25 cellular contexts compared by ENCODE assay signal in the genomic region with DNA sequence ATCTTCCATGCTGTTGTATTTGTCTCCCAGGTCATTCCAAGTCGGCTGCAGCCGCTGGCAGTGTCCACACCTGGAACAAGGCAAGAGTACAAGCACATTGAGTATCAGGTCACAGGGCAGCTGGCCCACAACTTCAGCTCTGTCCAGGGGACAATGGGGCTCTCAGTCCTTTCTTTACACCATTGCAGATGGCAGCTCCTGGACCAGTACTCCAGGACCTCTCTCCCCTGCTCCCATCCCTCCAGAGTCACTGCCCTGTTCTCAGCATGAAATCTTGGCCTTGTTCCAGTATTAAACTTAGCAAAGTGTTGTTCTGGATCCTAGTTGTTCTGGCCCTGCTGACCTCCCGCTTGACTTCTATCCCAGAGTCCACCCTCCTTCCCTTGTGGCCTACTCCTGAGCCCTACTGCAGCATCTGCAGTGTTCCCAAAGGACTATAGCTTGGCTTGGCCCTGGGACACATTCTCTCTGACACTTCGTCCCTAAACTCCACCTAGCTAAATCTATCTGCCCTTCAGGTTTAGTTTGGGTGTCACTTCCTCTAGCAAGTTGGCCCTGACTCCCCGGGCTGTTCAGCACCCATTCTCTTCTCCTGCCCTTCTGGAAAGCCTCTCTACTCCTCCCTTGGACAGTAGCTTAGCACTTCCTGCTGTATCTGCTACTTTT. TPM values are rescaled to one million over a fixed set of nuclear protein-coding genes. Genes with fewer than 3 reads are reported as not detected.
DNase-seq lines count a peak whose midpoint lies in the region; ATAC-seq, FAIRE-seq and TF ChIP-seq lines count a peak whose summit lies in the region.
"Had no signal": no experiment of that assay in that cellular context is flagged by ENCODE, and none has a peak within 500 bp of the region (broad histone marks: within the 10 kb centered on the region; RNA-seq: fewer than 3 reads in every experiment).

No MANE protein-coding gene starts in this region.

- H3K4me1 ChIP-seq in HEK293 (ENCODE audit: control insufficient read depth, insufficient read depth, low read length) = peaks cover 5% of the 10 kb centered on the region; the same call in 1 of the 2 replicates
- H3K4me1 ChIP-seq in right lobe of liver = peaks cover 0 to 54% (median 16%) of the 10 kb centered on the region in 4 donors
- peaks cover 19 to 22% of the 10 kb centered on the region in 2 donors for H3K4me1 ChIP-seq in kidney (ENCODE audit: control insufficient read depth in 1 of 2, insufficient read depth in 1 of 2, low read depth in 1 of 2, low read length in 2 of 2)
- H3K4me1 ChIP-seq: prostate gland had no signal

- peak overlapping the region; percentile 31 for H3K27ac Mint-ChIP-seq in Calu3 (ENCODE audit: unreplicated experiment)
- peak overlapping the region; percentile 34 for H3K27ac Mint-ChIP-seq in activated naive CD8-positive, alpha-beta T cell treated with anti-CD3 and anti-CD28 coated beads, Interleukin-2, amount 10 ng/mL, durations not matched to agents 7 days and 5 days
- H3K27ac Mint-ChIP-seq: activated CD4-positive, alpha-beta T cell treated with anti-CD3 and anti-CD28 coated beads for 36 hours had no signal

- intact Hi-C loops in Calu3 (cut with micrococcal nuclease; ENCODE audit: unreplicated experiment) (no loop called here), right lobe of liver (cut with DNase I) (no loop called here), kidney (cut with DNase I) (no loop called here)

- no peak for TF ChIP-seq CTCF in Calu3 (IDR thresholded peaks at IDR 0.05; ENCODE audit: unreplicated experiment)
- TF ChIP-seq CTCF in HEK293 (tag by site-specific recombination; IDR thresholded peaks at IDR 0.05) = no peak
- no peak for TF ChIP-seq CTCF in right lobe of liver (IDR thresholded peaks at IDR 0.05)
- no peak for TF ChIP-seq CTCF in kidney (IDR thresholded peaks at IDR 0.05; ENCODE audit: borderline replicate concordance, extremely low read depth, insufficient read depth)

- no peaks in the 10 kb centered on the region for H3K27me3 ChIP-seq in right lobe of liver
- H3K27me3 ChIP-seq: gastroesophageal sphincter, upper lobe of right lung had no signal

- H3K9me3 Mint-ChIP-seq in Calu3 (ENCODE audit: low read depth, unreplicated experiment) = no peaks in the 10 kb centered on the region
- no peaks in the 10 kb centered on the region for H3K9me3 Mint-ChIP-seq in activated naive CD8-positive, alpha-beta T cell treated with anti-CD3 and anti-CD28 coated beads, Interleukin-2, amount 10 ng/mL, durations not matched to agents 7 days and 5 days

- DNase-seq in Calu3 = no peak
- DNase-seq in activated naive CD8-positive, alpha-beta T cell treated with anti-CD3 and anti-CD28 coated beads, Interleukin-2, amount 10 ng/mL, durations not matched to agents 7 days and 5 days = no peak
- peak in 2 of 3 donors; percentile 74 to 79 for DNase-seq in right lobe of liver
- no peak for DNase-seq in UCSD-AML1 (lab: John Stamatoyannopoulos, UW; ENCODE audit: unreplicated experiment)
- DNase-seq in kidney = no peak
- DNase-seq in NCI-H187 treated with DMSO at 0.1 percent for 48 hours (lab: John Stamatoyannopoulos, UW) = no peak
- DNase-seq: activated CD4-positive, alpha-beta T cell treated with anti-CD3 and anti-CD28 coated beads for 36 hours; activated naive CD4-positive, alpha-beta T cell treated with Interleukin-2 at 50 U/mL for 16 hours; activated T-cell treated with anti-CD3 and anti-CD28 coated beads, Interleukin-2, amount 50 U/mL, for 1 hour; aorta; cerebellar nuclear complex; DMS79; effector CD4-positive, alpha-beta T cell; Karpas-422; left colon; NCI-H1092 treated with DMSO at 0.1 percent for 48 hours; NCI-H2081 treated with DMSO at 0.1 percent for 48 hours; small intestine; stimulated activated CD4-positive, alpha-beta T cell treated with anti-CD3 and anti-CD28 coated beads, Interleukin-4, amount 100 ng/mL, for 1 hour; upper lobe of right lung had no signal

- no TSS peak for BruUV-seq in Calu3 (replicated peaks; lab: Mats Ljungman, UMichigan)

- H3K36me3 ChIP-seq in HEK293 (ENCODE audit: control insufficient read depth in 2 of 2, insufficient read depth in 1 of 2, low read length in 2 of 2) (peaks cover 27 to 63% of the 10 kb centered on the region in 2 experiments), right lobe of liver (peaks cover 0 to 33% (median 17%) of the 10 kb centered on the region in 4 donors), kidney (ENCODE audit: control insufficient read depth in 1 of 2, insufficient read depth in 2 of 2, low read length in 2 of 2) (peaks cover 27 to 33% of the 10 kb centered on the region in 2 donors)
- H3K36me3 ChIP-seq: prostate gland had no signal

- TF ChIP-seq POLR2A in right lobe of liver (IDR thresholded peaks at IDR 0.05) = no peak

- H3K27ac ChIP-seq in HEK293 (ENCODE audit: extremely low read depth, low read depth, low read length) (no peak overlapping the region), right lobe of liver (peak overlapping the region in 1 of 3 donors; percentile 12), kidney (ENCODE audit: low read depth in 2 of 2, low read length in 2 of 2) (no peak overlapping the region)
- H3K27ac ChIP-seq: gastroesophageal sphincter, prostate gland, RWPE1, upper lobe of right lung had no signal

- POLR2A ChIA-PET in HEK293 (lab: Yijun Ruan, JAX) = interaction anchor here (0.5 kb wide), 1 partner anchor 41 kb away, joined by 4 read pairs; no protein-coding TSS in a partner anchor
- POLR2A ChIA-PET in activated naive CD8-positive, alpha-beta T cell treated with anti-CD3 and anti-CD28 coated beads, Interleukin-2, amount 10 ng/mL, durations not matched to agents 7 days and 5 days (lab: Charles Lee) = no interaction called here

- CTCF ChIA-PET in Calu3 (lab: Charles Lee) (no interaction called here), HEK293 (lab: Yijun Ruan, JAX) (interaction anchor here (0.9 to 1.4 kb wide), 2 partner anchors 88 to 102 kb away, joined by 3 to 5 read pairs; no protein-coding TSS in a partner anchor)

- no peak overlapping the region for H3K4me3 ChIP-seq in HEK293 (ENCODE audit: low read depth, low read length)
- H3K4me3 ChIP-seq in right lobe of liver = no peak overlapping the region
- H3K4me3 ChIP-seq in kidney (ENCODE audit: low read length in 2 of 2) = no peak overlapping the region
- H3K4me3 ChIP-seq: gastroesophageal sphincter, prostate gland, upper lobe of right lung had no signal

- H3K4me3 Mint-ChIP-seq in Calu3 (ENCODE audit: low read depth, unreplicated experiment) = no peak overlapping the region
- no peak overlapping the region for H3K4me3 Mint-ChIP-seq in activated naive CD8-positive, alpha-beta T cell treated with anti-CD3 and anti-CD28 coated beads, Interleukin-2, amount 10 ng/mL, durations not matched to agents 7 days and 5 days
- H3K4me3 Mint-ChIP-seq: activated CD4-positive, alpha-beta T cell treated with anti-CD3 and anti-CD28 coated beads for 36 hours had no signal

- no peak for ATAC-seq in activated naive CD8-positive, alpha-beta T cell treated with anti-CD3 and anti-CD28 coated beads, Interleukin-2, amount 10 ng/mL, durations not matched to agents 7 days and 5 days (ENCODE audit: low read depth)
- peak in 3 of 4 donors; percentile 47 to 75 (median 71) for ATAC-seq in right lobe of liver
- ATAC-seq: activated CD4-positive, alpha-beta T cell treated with anti-CD3 and anti-CD28 coated beads for 36 hours; esophagus mucosa; gastroesophageal sphincter; left colon; upper lobe of right lung had no signal

- 33% methylated on average over 3 of the region's 5 CpGs for WGBS in right lobe of liver (ENCODE audit: insufficient coverage, low coverage, low lambda C conversion rate, missing lambda C conversion rate)

- no peaks in the 10 kb centered on the region for H3K27me3 Mint-ChIP-seq in Calu3 (ENCODE audit: unreplicated experiment)
- no peaks in the 10 kb centered on the region for H3K27me3 Mint-ChIP-seq in activated naive CD8-positive, alpha-beta T cell treated with anti-CD3 and anti-CD28 coated beads, Interleukin-2, amount 10 ng/mL, durations not matched to agents 7 days and 5 days
- H3K27me3 Mint-ChIP-seq: activated CD4-positive, alpha-beta T cell treated with anti-CD3 and anti-CD28 coated beads for 36 hours had no signal

- no peak for FAIRE-seq in kidney (lab: Jason Lieb, UNC)
- FAIRE-seq: small intestine had no signal

- H3K4me1 Mint-ChIP-seq in Calu3 (ENCODE audit: low read depth, unreplicated experiment) = peaks cover 8% of the 10 kb centered on the region
- H3K4me1 Mint-ChIP-seq in activated naive CD8-positive, alpha-beta T cell treated with anti-CD3 and anti-CD28 coated beads, Interleukin-2, amount 10 ng/mL, durations not matched to agents 7 days and 5 days = peaks cover 14% of the 10 kb centered on the region

- H3K9me3 ChIP-seq in HEK293 (ENCODE audit: control insufficient read depth, insufficient read depth, low read depth, low read length) (no peaks in the 10 kb centered on the region), right lobe of liver (no peaks in the 10 kb centered on the region), kidney (ENCODE audit: control insufficient read depth in 1 of 2, low read length in 2 of 2) (no peaks in the 10 kb centered on the region)
- H3K9me3 ChIP-seq: gastroesophageal sphincter, prostate gland, upper lobe of right lung had no signal

- H3K9ac ChIP-seq in kidney (ENCODE audit: low read length in 2 of 2) = no peak overlapping the region

- peaks cover 18% of the 10 kb centered on the region for H3K36me3 Mint-ChIP-seq in Calu3 (ENCODE audit: insufficient read depth, unreplicated experiment)
- no peaks in the 10 kb centered on the region for H3K36me3 Mint-ChIP-seq in activated naive CD8-positive, alpha-beta T cell treated with anti-CD3 and anti-CD28 coated beads, Interleukin-2, amount 10 ng/mL, durations not matched to agents 7 days and 5 days

TF ChIP-seq in HEK293, 187 proteins besides CTCF, POLR2A, EP300 and RAD21 (continues in another document):
- peak; percentile 65 for TF ChIP-seq ZNF600 (tag by site-specific recombination; IDR thresholded peaks at IDR 0.05)

RNA-seq across cellular contexts. Expression of gene TXNDC5, which starts 5.8 kb away (rescaled TPM):
- total RNA-seq in Calu3 (2022) = 81.3 and 111 TPM in 2 replicates
- 10 to 100 TPM; 17.5 to 19.0 TPM for total RNA-seq in activated naive CD8-positive, alpha-beta T cell treated with anti-CD3 and anti-CD28 coated beads, Interleukin-2, amount 10 ng/mL, durations not matched to agents 7 days and 5 days
- total RNA-seq in right lobe of liver = 100 to 1,000 TPM in 5 of 6 experiments, 10 to 100 TPM in 1; 87.9 to 187 (median 133) TPM
- 153 TPM for total RNA-seq in kidney
- polyA plus RNA-seq in kidney (ENCODE audit: insufficient read depth, low read depth, low replicate concordance) = 73.5 TPM

Comparison
In these comparisons a context has a peak if more than half of its experiments do, and no peak if none do; other contexts are left out.
1. DNase-seq: peak in right lobe of liver (2 of 3); none in Calu3 (single experiment), activated naive CD8-positive, alpha-beta T cell treated with anti-CD3 and anti-CD28 coated beads, Interleukin-2, amount 10 ng/mL, durations not matched to agents 7 days and 5 days (single experiment), UCSD-AML1 (single experiment), kidney (single experiment) and NCI-H187 treated with DMSO at 0.1 percent for 48 hours (single experiment).